ENCODE assay signal across 8 cellular contexts in the genomic region with DNA sequence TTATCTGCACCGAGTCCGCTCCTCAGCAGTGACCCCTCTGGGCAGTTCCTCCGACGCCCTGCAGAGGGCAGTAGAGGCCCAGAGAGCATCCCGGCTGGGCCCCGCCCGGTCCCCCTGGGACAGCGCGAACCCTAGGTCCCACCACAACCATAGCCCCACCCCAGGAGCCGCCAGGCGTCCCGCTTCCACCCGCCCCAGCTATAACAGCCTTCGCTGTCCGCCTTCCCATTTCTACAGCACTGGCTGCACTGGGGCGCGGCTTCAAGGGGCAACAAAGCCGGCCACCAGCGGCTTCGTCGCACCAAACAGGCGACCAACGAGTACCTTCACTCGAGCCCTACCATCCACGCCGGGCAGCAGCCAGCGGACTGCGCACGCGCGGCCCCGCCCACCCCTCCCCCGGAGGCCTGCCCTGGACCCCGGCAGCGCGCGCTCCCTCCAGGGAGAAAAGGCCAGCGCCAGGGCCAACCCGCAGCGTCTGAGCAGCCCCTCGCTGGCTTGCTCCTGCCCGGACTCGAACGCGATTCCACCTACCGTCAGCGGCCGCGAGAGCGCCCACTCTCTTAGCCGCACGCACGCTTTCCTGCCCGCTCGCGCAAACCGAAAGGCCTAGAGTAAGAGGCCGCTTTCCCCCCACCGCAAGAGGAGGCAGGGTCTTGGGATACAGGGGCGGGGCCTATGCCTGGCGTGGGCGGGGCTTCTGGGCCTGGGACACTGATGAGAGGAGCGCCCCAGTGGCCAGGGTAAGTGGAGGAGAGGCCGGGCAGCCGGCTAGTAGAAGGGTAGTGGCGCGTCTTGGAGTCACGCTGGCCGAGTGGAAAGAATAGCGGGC. TPM values are rescaled to one million over a fixed set of nuclear protein-coding genes. Genes with fewer than 3 reads are reported as not detected.
A peak's percentile ranks its signal among the peaks of the same experiment; 100 is the strongest.
DNase-seq lines count a peak whose midpoint lies in the region; ATAC-seq and TF ChIP-seq lines count a peak whose summit lies in the region.

A gene with protein sequence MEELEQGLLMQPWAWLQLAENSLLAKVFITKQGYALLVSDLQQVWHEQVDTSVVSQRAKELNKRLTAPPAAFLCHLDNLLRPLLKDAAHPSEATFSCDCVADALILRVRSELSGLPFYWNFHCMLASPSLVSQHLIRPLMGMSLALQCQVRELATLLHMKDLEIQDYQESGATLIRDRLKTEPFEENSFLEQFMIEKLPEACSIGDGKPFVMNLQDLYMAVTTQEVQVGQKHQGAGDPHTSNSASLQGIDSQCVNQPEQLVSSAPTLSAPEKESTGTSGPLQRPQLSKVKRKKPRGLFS (minus strand): TSS at position 630 of the 832 bp plus-strand sequence. CDS start 2,453 bp downstream, outside the sequence.

- H3K4me1 ChIP-seq in endocrine pancreas (ENCODE audit: control insufficient read depth, insufficient read depth, low read length) = no peaks in the 10 kb centered on the region

- peaks cover 13% of the 10 kb centered on the region for H3K4me1 Mint-ChIP-seq in mesothelial cell of epicardium

- no peaks in the 10 kb centered on the region for H3K9me3 Mint-ChIP-seq in mesothelial cell of epicardium

- peaks cover 3% of the 10 kb centered on the region for H3K36me3 ChIP-seq in endocrine pancreas (ENCODE audit: control insufficient read depth, insufficient read depth, low read length)

- no peaks in the 10 kb centered on the region for H3K27me3 ChIP-seq in endocrine pancreas (ENCODE audit: control insufficient read depth, insufficient read depth, low read length)

- H3K9ac ChIP-seq in endocrine pancreas (ENCODE audit: control insufficient read depth, insufficient read depth, low read length) = peak within 1 kb of the TSS; percentile 82

- peaks cover 5% of the 10 kb centered on the region for H3K36me3 Mint-ChIP-seq in mesothelial cell of epicardium

- no peak within 1 kb of the TSS for H3K4me3 ChIP-seq in endocrine pancreas (ENCODE audit: control insufficient read depth, insufficient read depth, low read length)

- no peaks in the 10 kb centered on the region for H3K9me3 ChIP-seq in endocrine pancreas (ENCODE audit: control insufficient read depth, low read length)

- ATAC-seq in GM19468 (IDR thresholded peaks at IDR 0.05; ENCODE audit: extremely low read depth, unreplicated experiment) = peak; percentile 81

- TF ChIP-seq CTCF in mesothelial cell of epicardium (IDR thresholded peaks at IDR 0.05; ENCODE audit: unreplicated experiment) = peak; percentile 98

- H3K27me3 Mint-ChIP-seq in mesothelial cell of epicardium (ENCODE audit: low read depth) = peaks cover 5% of the 10 kb centered on the region

- H3K4me3 Mint-ChIP-seq in mesothelial cell of epicardium = peak within 1 kb of the TSS; percentile 88

- DNase-seq in COR-L47 (lab: John Stamatoyannopoulos, UW) (peak; percentile 83), HT-29 (ENCODE audit: low spot score) (peak; percentile 97), NOMO-1 treated with DMSO at 0.1 percent for 48 hours (lab: John Stamatoyannopoulos, UW; ENCODE audit: unreplicated experiment) (peak; percentile 82), mesothelial cell of epicardium (ENCODE audit: low spot score in 2 of 2, unreplicated experiment in 2 of 2) (peak; percentile 85 to 93)
- DNase-seq in activated CD8-positive, alpha-beta memory T cell treated with anti-CD3 and anti-CD28 coated beads for 48 hours (ENCODE audit: low read depth in 2 of 3, low spot score in 2 of 3) = peak; percentile 85 to 98 (median 89)
- peak; percentile 87 to 88 for DNase-seq in stimulated activated CD8-positive, alpha-beta memory T cell treated with anti-CD3 and anti-CD28 coated beads, Interleukin-15, amount 100 ng/mL, for 48 hours (ENCODE audit: low read depth in 2 of 2)

- H3K27ac Mint-ChIP-seq in mesothelial cell of epicardium = peak within 1 kb of the TSS; percentile 94

RNA-seq across cellular contexts. Expression of the gene that starts here (rescaled TPM):
- 24.7 and 25.9 TPM in 2 replicates for total RNA-seq in HT-29 (2014; rRNA removed; shearing (Covaris generic))
- 11.0 to 11.7 TPM (median 11.5 TPM) in 3 replicates for total RNA-seq in mesothelial cell of epicardium
